Comparison of ENCODE assay signal across 21 cellular contexts in genomic region chrX:47209508-47210238, GRCh38.
"Had no signal": no experiment of that assay in that cellular context is flagged by ENCODE, and none has a peak within 500 bp of the region (broad histone marks: within the 10 kb centered on the region; RNA-seq: fewer than 3 reads in every experiment).

No MANE protein-coding gene starts in this region.

- H3K36me3 ChIP-seq: ovary had no signal

- H3K9me3 Mint-ChIP-seq: activated naive CD4-positive, alpha-beta T cell treated with anti-CD3 and anti-CD28 coated beads for 36 hours; activated T-cell treated with anti-CD3 and anti-CD28 coated beads, Interleukin-2, amount 50 U/mL, for 72 hours; naive B cell; stimulated activated memory B cell treated with anti-CD40 and anti-IgM and Interleukin-4, amounts not matched to agents 10 μg/mL and 1 μg/mL and 100 μg/mL, for 72 hours; T-helper 1 cell treated with Interleukin-12 subunit alpha and Interleukin-12 subunit beta and Interleukin-4 antibody, amounts not matched to agents 30 μg/mL and 1 μg/mL, for 36 hours; WTC11 had no signal

- H3K4me3 Mint-ChIP-seq: activated naive CD4-positive, alpha-beta T cell treated with anti-CD3 and anti-CD28 coated beads for 36 hours; activated T-cell treated with anti-CD3 and anti-CD28 coated beads, Interleukin-2, amount 50 U/mL, for 72 hours; naive B cell; stimulated activated memory B cell treated with anti-CD40 and anti-IgM and Interleukin-4, amounts not matched to agents 10 μg/mL and 1 μg/mL and 100 μg/mL, for 72 hours; T-helper 1 cell treated with Interleukin-12 subunit alpha and Interleukin-12 subunit beta and Interleukin-4 antibody, amounts not matched to agents 30 μg/mL and 1 μg/mL, for 36 hours; WTC11 had no signal

- H3K27ac Mint-ChIP-seq: activated naive CD4-positive, alpha-beta T cell treated with anti-CD3 and anti-CD28 coated beads for 36 hours; activated T-cell treated with anti-CD3 and anti-CD28 coated beads, Interleukin-2, amount 50 U/mL, for 72 hours; stimulated activated memory B cell treated with anti-CD40 and anti-IgM and Interleukin-4, amounts not matched to agents 10 μg/mL and 1 μg/mL and 100 μg/mL, for 72 hours; T-helper 1 cell treated with Interleukin-12 subunit alpha and Interleukin-12 subunit beta and Interleukin-4 antibody, amounts not matched to agents 30 μg/mL and 1 μg/mL, for 36 hours; WTC11 had no signal

- H3K27ac ChIP-seq: ovary, right lobe of liver, stomach, suprapubic skin, tibial nerve had no signal

- H3K4me1 Mint-ChIP-seq: stimulated activated memory B cell treated with anti-CD40 and anti-IgM and Interleukin-4, amounts not matched to agents 10 μg/mL and 1 μg/mL and 100 μg/mL, for 72 hours; WTC11 had no signal

- H3K4me1 ChIP-seq: right lobe of liver, stomach, suprapubic skin, tibial nerve had no signal

- ATAC-seq: activated T-cell treated with anti-CD3 and anti-CD28 coated beads, Interleukin-2, amount 50 U/mL, for 72 hours; right lobe of liver; stimulated activated memory B cell treated with anti-CD40 and anti-IgM and Interleukin-4, amounts not matched to agents 10 μg/mL and 1 μg/mL and 100 μg/mL, for 72 hours; WTC11 had no signal

- H3K9me3 ChIP-seq: ovary, right lobe of liver, stomach, suprapubic skin, tibial nerve had no signal

- H3K4me3 ChIP-seq: lung, ovary, right lobe of liver, stomach, suprapubic skin, tibial nerve had no signal

- DNase-seq: activated CD4-positive, alpha-beta T cell treated with anti-CD3 and anti-CD28 coated beads, Interleukin-2, amount 50 U/mL, for 48 hours; activated CD8-positive, alpha-beta memory T cell treated with anti-CD3 and anti-CD28 coated beads, Interleukin-2, amount 50 U/mL, for 48 hours; activated effector memory CD4-positive, alpha-beta T cell treated with Interleukin-2 at 50 U/mL for 16 hours; activated naive CD4-positive, alpha-beta T cell treated with anti-CD3 and anti-CD28 coated beads for 36 hours; activated T-cell treated with anti-CD3 and anti-CD28 coated beads, Interleukin-2, amount 50 U/mL, for 72 hours; cerebellar nuclear complex; cortex of kidney; hippocampal formation; naive B cell; small intestine; stimulated activated CD4-positive, alpha-beta T cell treated with anti-CD3 and anti-CD28 coated beads, Interleukin-15, amount 100 ng/mL, for 24 hours; stomach; T1000 had no signal

- H3K27me3 Mint-ChIP-seq: naive B cell; stimulated activated memory B cell treated with anti-CD40 and anti-IgM and Interleukin-4, amounts not matched to agents 10 μg/mL and 1 μg/mL and 100 μg/mL, for 72 hours had no signal

- H3K27me3 ChIP-seq: ovary, right lobe of liver, stomach, suprapubic skin, tibial nerve had no signal
